In genomic region chr9:127897194-127897692, GRCh38 we compare ENCODE assay signal across 1 cellular context.
TF ChIP-seq lines count a peak whose summit lies in the region.

No MANE protein-coding gene starts in this region.

TF ChIP-seq in HepG2, 621 proteins besides CTCF, POLR2A, EP300 and RAD21 (continued from another document and continues in another):
- TF ChIP-seq ZBTB20 (CRISPR knock-in tag; IDR thresholded peaks at IDR 0.05; ENCODE audit: borderline replicate concordance, low read depth) (no peak), ZNF33B (CRISPR knock-in tag; IDR thresholded peaks at IDR 0.05) (no peak), GPN1 (CRISPR knock-in tag; IDR thresholded peaks at IDR 0.05; ENCODE audit: borderline replicate concordance) (no peak), ZZZ3 (CRISPR knock-in tag; IDR thresholded peaks at IDR 0.05; ENCODE audit: borderline replicate concordance) (no peak), ZFP90 (CRISPR knock-in tag; IDR thresholded peaks at IDR 0.05; ENCODE audit: borderline replicate concordance) (no peak), ZNF326 (CRISPR knock-in tag; IDR thresholded peaks at IDR 0.05; ENCODE audit: borderline replicate concordance) (no peak), PHF8 (CRISPR knock-in tag; IDR thresholded peaks at IDR 0.05) (peak; percentile 23; the same call in 1 of the 2 replicates), FIP1L1 (IDR thresholded peaks at IDR 0.05; ENCODE audit: borderline replicate concordance, insufficient read depth, low read depth, low read length) (0 out of 2 replicates have a peak, but pooled peaks have one; percentile 41), UBTF (CRISPR knock-in tag; IDR thresholded peaks at IDR 0.05) (peak; percentile 70), SKI (IDR thresholded peaks at IDR 0.05; ENCODE audit: partially characterized antibody) (no peak), TARDBP (CRISPR knock-in tag; IDR thresholded peaks at IDR 0.05) (peak; percentile 62; the same call in 1 of the 2 replicates), MBNL3 (CRISPR knock-in tag; conservative IDR thresholded peaks at IDR 0.05) (no peak), GPBP1L1 (CRISPR knock-in tag; IDR thresholded peaks at IDR 0.05) (no peak), ZBTB14 (CRISPR knock-in tag; IDR thresholded peaks at IDR 0.05) (no peak), HMG20B (CRISPR knock-in tag; conservative IDR thresholded peaks at IDR 0.05) (0 out of 2 replicates have a peak, but pooled peaks have one; percentile 44), ZNF235 (CRISPR knock-in tag; IDR thresholded peaks at IDR 0.05; ENCODE audit: borderline replicate concordance) (no peak), ZNF710 (CRISPR knock-in tag; IDR thresholded peaks at IDR 0.05; ENCODE audit: borderline replicate concordance) (no peak; the same call in 1 of the 2 replicates), E2F5 (CRISPR knock-in tag; conservative IDR thresholded peaks at IDR 0.05) (no peak), PLSCR1 (CRISPR knock-in tag; IDR thresholded peaks at IDR 0.05; ENCODE audit: borderline replicate concordance) (no peak), FOXO1 (CRISPR knock-in tag; IDR thresholded peaks at IDR 0.05) (peak; percentile 91), EZH2 (conservative IDR thresholded peaks at IDR 0.05; ENCODE audit: low read depth, low read length) (no peak), NR1H2 (CRISPR knock-in tag; IDR thresholded peaks at IDR 0.05; ENCODE audit: borderline replicate concordance, low read depth) (no peak), EEA1 (CRISPR knock-in tag; IDR thresholded peaks at IDR 0.05; ENCODE audit: borderline replicate concordance) (no peak), ZNF740 (CRISPR knock-in tag; IDR thresholded peaks at IDR 0.05) (no peak), ARID2 (CRISPR knock-in tag; IDR thresholded peaks at IDR 0.05; ENCODE audit: borderline replicate concordance) (no peak), SRSF9 (IDR thresholded peaks at IDR 0.05; ENCODE audit: borderline replicate concordance, insufficient read depth, low read depth, low read length, poor library complexity, severe bottlenecking) (no peak), ZNF501 (CRISPR knock-in tag; IDR thresholded peaks at IDR 0.05) (peak; percentile 13; the same call in 1 of the 2 replicates), ZBTB2 (CRISPR knock-in tag; IDR thresholded peaks at IDR 0.05; ENCODE audit: low read depth) (no peak), BRF2 (CRISPR knock-in tag; IDR thresholded peaks at IDR 0.05) (no peak), NFAT5 (CRISPR knock-in tag; IDR thresholded peaks at IDR 0.05) (no peak), ZNF574 (CRISPR knock-in tag; IDR thresholded peaks at IDR 0.05) (peak; percentile 61), ZNF431 (CRISPR knock-in tag; IDR thresholded peaks at IDR 0.05; ENCODE audit: borderline replicate concordance, low read depth) (no peak), ZSCAN25 (CRISPR knock-in tag; IDR thresholded peaks at IDR 0.05) (no peak; the same call in none of the 2 replicates), LBX2 (CRISPR knock-in tag; IDR thresholded peaks at IDR 0.05; ENCODE audit: borderline replicate concordance) (no peak), CREB1 (IDR thresholded peaks at IDR 0.05) (no peak), CREB1 (CRISPR knock-in tag; IDR thresholded peaks at IDR 0.05) (no peak), MLLT10 (CRISPR knock-in tag; IDR thresholded peaks at IDR 0.05) (no peak), ZNF883 (CRISPR knock-in tag; IDR thresholded peaks at IDR 0.05; ENCODE audit: not compliant biosample characterization) (no peak), MEIS2 (CRISPR knock-in tag; IDR thresholded peaks at IDR 0.05) (no peak; the same call in 1 of the 2 replicates), SRF (IDR thresholded peaks at IDR 0.05; ENCODE audit: low read depth, low read length) (no peak)
